In the genomic region with DNA sequence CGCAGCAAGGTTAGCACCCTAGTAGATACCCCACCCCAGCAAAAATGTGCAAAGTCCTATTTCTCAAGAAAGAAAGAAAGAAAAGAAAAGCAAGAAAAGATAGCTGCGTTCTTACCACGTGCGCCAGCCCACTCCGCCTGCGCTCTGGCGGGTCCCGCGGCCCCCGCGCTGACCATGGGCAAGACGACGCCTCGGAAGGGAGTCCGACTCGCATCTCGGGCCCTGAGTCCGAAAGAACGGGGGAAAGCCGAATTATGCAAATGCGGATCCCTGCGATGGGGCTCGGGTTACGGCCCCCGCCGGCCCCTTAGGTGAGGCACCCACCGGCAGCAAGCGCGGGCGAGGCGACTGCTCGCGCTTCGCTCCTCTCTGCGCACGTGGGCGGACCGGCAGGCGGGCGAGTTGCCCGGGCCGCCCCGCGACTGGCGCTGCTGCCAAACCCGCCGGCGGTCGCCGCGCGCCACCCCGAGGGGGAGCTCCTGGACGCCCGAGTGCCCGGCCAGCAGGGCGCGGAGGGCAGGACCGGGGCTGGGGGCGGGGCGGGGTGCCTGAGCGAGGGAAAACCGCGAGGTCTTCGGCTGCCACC, we compare ENCODE assay signal across 8 cellular contexts. TPM values are rescaled to one million over a fixed set of nuclear protein-coding genes. Genes with fewer than 3 reads are reported as not detected.
A peak's percentile ranks its signal among the peaks of the same experiment; 100 is the strongest.
DNase-seq lines count a peak whose midpoint lies in the region; ATAC-seq and TF ChIP-seq lines count a peak whose summit lies in the region.

No MANE protein-coding gene starts in this region.

- no peaks in the 10 kb centered on the region for H3K79me2 ChIP-seq in SK-N-SH (ENCODE audit: insufficient read depth)
- H3K79me2 ChIP-seq in trophoblast cell (ENCODE audit: control insufficient read depth, insufficient read depth, low read length, poor library complexity): no peaks in the 10 kb centered on the region

- H3K4ac ChIP-seq in trophoblast cell (ENCODE audit: low read depth, low read length): no peak overlapping the region

- peak overlapping the region; percentile 88 for H3K4me2 ChIP-seq in SK-N-SH
- peak overlapping the region; percentile 98 for H3K4me2 ChIP-seq in trophoblast cell (ENCODE audit: low read length)

- no peak overlapping the region for H2BK120ac ChIP-seq in trophoblast cell (ENCODE audit: insufficient read depth, low read length, poor library complexity)

- H3K79me1 ChIP-seq in trophoblast cell (ENCODE audit: low read length): peaks cover 1% of the 10 kb centered on the region

- H3K36me3 ChIP-seq in SK-N-SH (replicated peaks in 1 of 2; ENCODE audit: control insufficient read depth in 1 of 2, insufficient read depth in 2 of 2, low read length in 1 of 2) (no peaks in the 10 kb centered on the region), trophoblast cell (ENCODE audit: control insufficient read depth in 1 of 2, insufficient read depth in 2 of 2, low read length in 2 of 2) (no peaks in the 10 kb centered on the region)

- H3K9me3 ChIP-seq in SK-N-SH (no peaks in the 10 kb centered on the region), trophoblast cell (ENCODE audit: insufficient read depth, low read depth, low read length) (peaks cover 7% of the 10 kb centered on the region)

- ATAC-seq in SK-N-SH treated with all-trans-retinoic acid at 6 μM for 48 hours (no peak), HG02642 (IDR thresholded peaks at IDR 0.05; ENCODE audit: poor library complexity, unreplicated experiment) (no peak), GM21825 (IDR thresholded peaks at IDR 0.05; ENCODE audit: unreplicated experiment) (no peak)

- no peak for TF ChIP-seq EP300 in SK-N-SH (IDR thresholded peaks at IDR 0.05; ENCODE audit: borderline replicate concordance in 1 of 2, low read depth in 1 of 2, low read length in 1 of 2)

- in situ Hi-C loops in G401 (cut with HindIII; ENCODE audit: low sequenced_read_pairs): no loop called here

- no peak overlapping the region for H2BK5ac ChIP-seq in trophoblast cell (ENCODE audit: low read depth, low read length, poor library complexity)

- no peaks in the 10 kb centered on the region for H4K20me1 ChIP-seq in SK-N-SH (ENCODE audit: insufficient read depth)

- TF ChIP-seq CTCF in SK-N-SH (IDR thresholded peaks at IDR 0.05) (peak; percentile 10), fibroblast of villous mesenchyme (IDR thresholded peaks at IDR 0.05; ENCODE audit: insufficient read depth, low read depth, low read length) (no peak)

- H3K9me2 ChIP-seq in SK-N-SH: no peaks in the 10 kb centered on the region

- H3K4me3 ChIP-seq in SK-N-SH (ENCODE audit: low read depth in 2 of 2, low read length in 1 of 2): peak overlapping the region; percentile 71 to 73
- H3K4me3 ChIP-seq in fibroblast of villous mesenchyme (ENCODE audit: low read depth, low read length): peak overlapping the region; percentile 80
- no peak overlapping the region for H3K4me3 ChIP-seq in trophoblast cell (ENCODE audit: low read depth, low read length)

- no peak overlapping the region for H4K12ac ChIP-seq in trophoblast cell (ENCODE audit: low read depth, low read length)

- H3K23ac ChIP-seq in trophoblast cell (ENCODE audit: low read length): no peak overlapping the region

- H3K18ac ChIP-seq in trophoblast cell (ENCODE audit: low read length): no peak overlapping the region

- CTCF ChIA-PET in SK-N-SH (lab: Yijun Ruan, JAX): interaction anchor here (0.6 to 4.2 kb wide), 28 partner anchors 9 to 905 kb away, joined by 3 to 42 read pairs (median 4); partner anchors contain the start of gene ADO

- H4K8ac ChIP-seq in trophoblast cell (ENCODE audit: low read depth, low read length): no peak overlapping the region

- H3K4me1 ChIP-seq in SK-N-SH (ENCODE audit: control insufficient read depth in 1 of 2, insufficient read depth in 2 of 2, low read depth in 1 of 2, low read length in 1 of 2) (peaks cover 12 to 28% of the 10 kb centered on the region in 2 experiments; a peak in 3 of 4 replicates), trophoblast cell (ENCODE audit: control insufficient read depth in 1 of 2, insufficient read depth in 2 of 2, low read length in 2 of 2) (peaks cover 21 to 25% of the 10 kb centered on the region in 2 experiments)

- H2AFZ ChIP-seq in SK-N-SH (ENCODE audit: low read depth) (peak overlapping the region; percentile 73; the same call in 1 of the 2 replicates), trophoblast cell (ENCODE audit: insufficient read depth, low read length, poor library complexity) (no peak overlapping the region)

- H3F3A ChIP-seq in SK-N-SH (replicated peaks; ENCODE audit: insufficient read depth): no peaks in the 10 kb centered on the region

- H3K27me3 ChIP-seq in SK-N-SH (ENCODE audit: insufficient read depth) (peaks cover 49% of the 10 kb centered on the region), trophoblast cell (ENCODE audit: insufficient read depth, low read length) (peaks cover 44% of the 10 kb centered on the region)

- H3K9ac ChIP-seq in SK-N-SH (no peak overlapping the region), trophoblast cell (ENCODE audit: low read length) (no peak overlapping the region)

- TF ChIP-seq RAD21 in SK-N-SH (IDR thresholded peaks at IDR 0.05; ENCODE audit: low read length): no peak

- DNase-seq in SK-N-SH (peak; percentile 74), fibroblast of villous mesenchyme (ENCODE audit: low read depth) (peak; percentile 8), trophoblast cell (no peak), G401 (ENCODE audit: low spot score) (no peak)
- DNase-seq in activated CD8-positive, alpha-beta memory T cell treated with anti-CD3 and anti-CD28 coated beads, Interleukin-2, amount 50 U/mL, for 48 hours: peak; percentile 83

- H3K14ac ChIP-seq in trophoblast cell (ENCODE audit: low read length): no peak overlapping the region

- POLR2A ChIA-PET in SK-N-SH (lab: Yijun Ruan, JAX): no interaction called here

- H4K91ac ChIP-seq in trophoblast cell (ENCODE audit: low read depth, low read length): no peak overlapping the region

- WGBS in SK-N-SH (ENCODE audit: low lambda C conversion rate): 14% methylated on average over 36 of the region's 65 CpGs
- WGBS in trophoblast cell (ENCODE audit: extremely low coverage, insufficient coverage, insufficient read length): no CpG with 5 or more reads among the region's 65 CpGs

- H2AK5ac ChIP-seq in trophoblast cell (ENCODE audit: low read length): no peak overlapping the region

- H3K27ac ChIP-seq in SK-N-SH (ENCODE audit: low read depth in 2 of 2, low read length in 1 of 2) (no peak overlapping the region), trophoblast cell (ENCODE audit: low read depth, low read length) (no peak overlapping the region)

- no peak overlapping the region for H2BK12ac ChIP-seq in trophoblast cell (ENCODE audit: low read length)

TF ChIP-seq in SK-N-SH, 30 proteins besides CTCF, POLR2A, EP300 and RAD21:
- peak; percentile 42; the same call in 1 of the 2 replicates for TF ChIP-seq MAX (IDR thresholded peaks at IDR 0.05; ENCODE audit: low read depth)
- TF ChIP-seq ELF1 (IDR thresholded peaks at IDR 0.05): no peak
- TF ChIP-seq RFX5 (IDR thresholded peaks at IDR 0.05; ENCODE audit: low read length): no peak
TF ChIP-seq in SK-N-SH: peak in this region for 1.

TF ChIP-seq in SK-N-SH treated with all-trans-retinoic acid at 6 μM for 48 hours, 23 proteins besides CTCF, POLR2A, EP300 and RAD21:
- no peak for TF ChIP-seq ZNF565 (CRISPR knock-in tag; conservative IDR thresholded peaks at IDR 0.05; ENCODE audit: low read depth)
TF ChIP-seq in SK-N-SH treated with all-trans-retinoic acid at 6 μM for 48 hours: peak in this region for 0.

RNA-seq across cellular contexts. Expression of gene EGR2, which starts 2.4 kb away (rescaled TPM):
- polyA plus RNA-seq in SK-N-SH (2012; rRNA removed): 0.25 and 0.47 TPM in 2 replicates
- 0.21 and 0.34 TPM in 2 replicates for polyA plus RNA-seq in SK-N-SH (2012; cell fraction: cytosol; rRNA removed)
- 0.33 and 0.73 TPM in 2 replicates for polyA plus RNA-seq in SK-N-SH (2012; cell fraction: nucleus; rRNA removed)
- 1.7 and 1.9 TPM in 2 replicates for total RNA-seq in fibroblast of villous mesenchyme
- 0.07 and 0.10 TPM in 2 replicates for polyA plus RNA-seq in trophoblast cell (2013)
- total RNA-seq in G401 (2014; rRNA removed; shearing (Covaris generic)): not detected in 2 replicates

RNA-seq across cellular contexts. Expression of gene ADO, which starts 14.0 kb away (rescaled TPM):
- 6.9 and 8.2 TPM in 2 replicates for polyA plus RNA-seq in SK-N-SH (2012; rRNA removed)
- polyA plus RNA-seq in SK-N-SH (2012; cell fraction: cytosol; rRNA removed): 10.7 and 11.1 TPM in 2 replicates
- 3.8 and 4.2 TPM in 2 replicates for polyA plus RNA-seq in SK-N-SH (2012; cell fraction: nucleus; rRNA removed)
- 25.5 and 29.0 TPM in 2 replicates for total RNA-seq in fibroblast of villous mesenchyme
- polyA plus RNA-seq in trophoblast cell (2013): 10.0 and 10.6 TPM in 2 replicates
- total RNA-seq in G401 (2014; rRNA removed; shearing (Covaris generic)): 33.9 and 42.1 TPM in 2 replicates

Comparison
In these comparisons a context has a peak if more than half of its experiments do, and no peak if none do; other contexts are left out.
1. DNase-seq: peak in SK-N-SH (single experiment), activated CD8-positive, alpha-beta memory T cell treated with anti-CD3 and anti-CD28 coated beads, Interleukin-2, amount 50 U/mL, for 48 hours (single experiment) and fibroblast of villous mesenchyme (single experiment); none in trophoblast cell (0 of 2) and G401 (single experiment).